12 cellular contexts compared by ENCODE assay signal in genomic region chr6:132750455-132751248, GRCh38. TPM values are rescaled to one million over a fixed set of nuclear protein-coding genes. Genes with fewer than 3 reads are reported as not detected.
DNase-seq lines count a peak whose midpoint lies in the region; ATAC-seq, FAIRE-seq and TF ChIP-seq lines count a peak whose summit lies in the region.
"Had no signal": no experiment of that assay in that cellular context is flagged by ENCODE, and none has a peak within 500 bp of the region (broad histone marks: within the 10 kb centered on the region; RNA-seq: fewer than 3 reads in every experiment).

No MANE protein-coding gene starts in this region.

- WGBS in small intestine, 3 donors: 25 to 58% (median 25%) methylated on average over 8 of the region's 8 CpGs
- WGBS in H9 (ENCODE audit: extremely low coverage, insufficient read length, low lambda C conversion rate): no CpG with 5 or more reads among the region's 8 CpGs

- H3K36me3 Mint-ChIP-seq in activated naive CD4-positive, alpha-beta T cell treated with anti-CD3 and anti-CD28 coated beads for 36 hours (ENCODE audit: low read depth): peaks cover 38% of the 10 kb centered on the region
- no peaks in the 10 kb centered on the region for H3K36me3 Mint-ChIP-seq in H9 (ENCODE audit: insufficient read depth in 1 of 3, low read depth in 3 of 3)

- ATAC-seq in GM21737 (IDR thresholded peaks at IDR 0.05; ENCODE audit: unreplicated experiment) (peak; percentile 76), HG03432 (IDR thresholded peaks at IDR 0.05; ENCODE audit: unreplicated experiment) (peak; percentile 84)
- ATAC-seq: PC-3 had no signal

- no peaks in the 10 kb centered on the region for H3K79me1 ChIP-seq in H9 (ENCODE audit: insufficient read depth, low read depth, low read length, poor library complexity, severe bottlenecking)

- CTCF ChIA-PET in activated naive CD4-positive, alpha-beta T cell treated with anti-CD3 and anti-CD28 coated beads for 36 hours (lab: Charles Lee): interaction anchor here (1.3 kb wide), 1 partner anchor 26 kb away, joined by 6 read pairs; no protein-coding TSS in a partner anchor

- no peak for DNase-seq in activated naive CD4-positive, alpha-beta T cell treated with anti-CD3 and anti-CD28 coated beads for 36 hours
- DNase-seq in activated naive CD4-positive, alpha-beta T cell treated with Interleukin-2 at 50 U/mL for 16 hours: no peak
- DNase-seq in small intestine (peak; percentile 25), DMS53 (lab: John Stamatoyannopoulos, UW) (no peak), H9 (no peak), NCI-H1436 (lab: John Stamatoyannopoulos, UW) (no peak)
- DNase-seq: activated CD4-positive, alpha-beta T cell treated with anti-CD3 and anti-CD28 coated beads, Interleukin-2, amount 50 U/mL, for 48 hours; immature natural killer cell; PC-3 had no signal

- no peak overlapping the region for H3K4me2 ChIP-seq in H9 (ENCODE audit: insufficient read depth, insufficient read length, low read length)

- TF ChIP-seq CTCF in H9 (conservative IDR thresholded peaks at IDR 0.05): no peak

- H3K23ac ChIP-seq in H9 (ENCODE audit: insufficient read length, low read depth, low read length): no peak overlapping the region

- H3K9me3 ChIP-seq in small intestine (ENCODE audit: control insufficient read depth, low read depth) (no peaks in the 10 kb centered on the region), H9 (ENCODE audit: control insufficient read depth, low read depth, low read length) (no peaks in the 10 kb centered on the region)

- H3K27ac Mint-ChIP-seq in activated naive CD4-positive, alpha-beta T cell treated with anti-CD3 and anti-CD28 coated beads for 36 hours: peak overlapping the region; percentile 25
- no peak overlapping the region for H3K27ac Mint-ChIP-seq in H9

- peaks cover under 1% of the 10 kb centered on the region for H3K9me3 Mint-ChIP-seq in activated naive CD4-positive, alpha-beta T cell treated with anti-CD3 and anti-CD28 coated beads for 36 hours
- H3K9me3 Mint-ChIP-seq in H9: no peaks in the 10 kb centered on the region
- H3K9me3 Mint-ChIP-seq: immature natural killer cell had no signal

- H4K5ac ChIP-seq in H9 (ENCODE audit: insufficient read length, low read depth, low read length): no peak overlapping the region

- no peak overlapping the region for H2BK20ac ChIP-seq in H9 (ENCODE audit: low read depth, low read length, poor library complexity, severe bottlenecking)

- H2BK5ac ChIP-seq in H9 (ENCODE audit: insufficient read length, low read length): no peak overlapping the region

- no peak overlapping the region for H3K56ac ChIP-seq in H9 (ENCODE audit: insufficient read length, low read depth, low read length)

- no peaks in the 10 kb centered on the region for H3K23me2 ChIP-seq in H9 (ENCODE audit: insufficient read length, low read depth, low read length, poor library complexity, severe bottlenecking)

- H4K8ac ChIP-seq in H9 (replicated peaks; ENCODE audit: insufficient read length, low read depth, low read length): no peak overlapping the region

- H2AK5ac ChIP-seq in H9 (ENCODE audit: insufficient read length, low read length): no peak overlapping the region

- no peak overlapping the region for H2BK15ac ChIP-seq in H9 (ENCODE audit: low read depth, low read length)

- H2BK120ac ChIP-seq in H9 (ENCODE audit: low read depth, low read length, poor library complexity, severe bottlenecking): no peak overlapping the region

- no peaks in the 10 kb centered on the region for H3K27me3 Mint-ChIP-seq in activated naive CD4-positive, alpha-beta T cell treated with anti-CD3 and anti-CD28 coated beads for 36 hours (ENCODE audit: low read depth)
- no peaks in the 10 kb centered on the region; the same call in 1 of the 2 replicates for H3K27me3 Mint-ChIP-seq in H9 (ENCODE audit: low read depth)

- no peak overlapping the region for H3K14ac ChIP-seq in H9 (ENCODE audit: insufficient read depth, low read length)

- intact Hi-C loops in activated naive CD4-positive, alpha-beta T cell treated with anti-CD3 and anti-CD28 coated beads for 36 hours (cut with micrococcal nuclease): loop anchor here (1.0 to 2.0 kb wide), 2 partner anchors 13 to 14 kb away; no protein-coding TSS in a partner anchor

- H3K27me3 ChIP-seq in small intestine (ENCODE audit: control insufficient read depth in 2 of 2, insufficient read depth in 2 of 2, low read length in 2 of 2): no peaks in the 10 kb centered on the region
- no peaks in the 10 kb centered on the region for H3K27me3 ChIP-seq in H9 (ENCODE audit: insufficient read depth, low read length)

- H4K20me1 ChIP-seq in H9 (ENCODE audit: control insufficient read depth, insufficient read depth, insufficient read length): no peaks in the 10 kb centered on the region

- H3K36me3 ChIP-seq in small intestine (ENCODE audit: control insufficient read depth in 2 of 2, insufficient read depth in 2 of 2, low read length in 2 of 2): no peaks in the 10 kb centered on the region

- H2BK12ac ChIP-seq in H9 (ENCODE audit: insufficient read length, low read depth, low read length): no peak overlapping the region

- H4K91ac ChIP-seq in H9 (ENCODE audit: insufficient read length, low read depth, low read length): no peak overlapping the region

- peaks cover 0 to 6% of the 10 kb centered on the region in 2 donors for H3K4me1 ChIP-seq in small intestine (ENCODE audit: control insufficient read depth in 2 of 2, insufficient read depth in 1 of 2, low read depth in 1 of 2, low read length in 1 of 2)
- H3K4me1 ChIP-seq in H9 (ENCODE audit: insufficient read depth, low read length): no peaks in the 10 kb centered on the region

- FAIRE-seq in small intestine (lab: Jason Lieb, UNC): no peak
- FAIRE-seq: colon had no signal

- H3K4me3 Mint-ChIP-seq in activated naive CD4-positive, alpha-beta T cell treated with anti-CD3 and anti-CD28 coated beads for 36 hours: no peak overlapping the region
- H3K4me3 Mint-ChIP-seq in H9: no peak overlapping the region
- H3K4me3 Mint-ChIP-seq: immature natural killer cell had no signal

- peaks cover 23% of the 10 kb centered on the region for H3K4me1 Mint-ChIP-seq in activated naive CD4-positive, alpha-beta T cell treated with anti-CD3 and anti-CD28 coated beads for 36 hours (ENCODE audit: low read depth)
- no peaks in the 10 kb centered on the region for H3K4me1 Mint-ChIP-seq in H9

- H3K4me3 ChIP-seq in small intestine (ENCODE audit: low read depth in 1 of 2, low read length in 2 of 2): no peak overlapping the region

- H2AFZ ChIP-seq in H9 (ENCODE audit: low read length): no peak overlapping the region

- H3K27ac ChIP-seq in small intestine (ENCODE audit: low read depth in 1 of 2, low read length in 1 of 2): no peak overlapping the region
- no peak overlapping the region for H3K27ac ChIP-seq in H9 (ENCODE audit: insufficient read length, low read depth, low read length)

- H3K9ac ChIP-seq in H9 (ENCODE audit: extremely low read depth, insufficient read length, low read length): no peak overlapping the region

- H3T11ph ChIP-seq in H9 (ENCODE audit: low read length): no peak overlapping the region

- H3K4ac ChIP-seq in H9 (ENCODE audit: low read depth, low read length): no peak overlapping the region

- H3K18ac ChIP-seq in H9 (ENCODE audit: insufficient read length, low read depth, low read length): no peak overlapping the region

- no peaks in the 10 kb centered on the region for H3K79me2 ChIP-seq in H9 (ENCODE audit: insufficient read depth, low read length)

RNA-seq across cellular contexts. Expression of gene VNN2, which starts 7.1 kb away (rescaled TPM):
- 1 to 10 TPM; 7.3 to 7.8 TPM for total RNA-seq in activated naive CD4-positive, alpha-beta T cell treated with anti-CD3 and anti-CD28 coated beads for 36 hours
- polyA plus RNA-seq in small intestine: 1 to 10 TPM in 2 of 3 donors, not detected in 1; 1.1 TPM
- not detected in 2 replicates for total RNA-seq in H9 (2021)
- total RNA-seq: PC-3 had no signal

RNA-seq across cellular contexts. Expression of gene VNN1, which starts 36.8 kb away (rescaled TPM):
- total RNA-seq in activated naive CD4-positive, alpha-beta T cell treated with anti-CD3 and anti-CD28 coated beads for 36 hours: not detected
- polyA plus RNA-seq in small intestine: 100 to 1,000 TPM in 2 of 3 donors, 10 to 100 TPM in 1; 62.7 to 268 (median 245) TPM
- total RNA-seq in H9 (2021): not detected in 2 replicates

RNA-seq across cellular contexts. Expression of gene SLC18B1, which starts 47.8 kb away (rescaled TPM):
- total RNA-seq in activated naive CD4-positive, alpha-beta T cell treated with anti-CD3 and anti-CD28 coated beads for 36 hours: 1 to 10 TPM; 5.1 to 6.1 TPM
- polyA plus RNA-seq in small intestine: 10 to 100 TPM in 2 of 3 donors, 1 to 10 TPM in 1; 6.2 to 16.2 (median 13.9) TPM
- 18.1 and 19.8 TPM in 2 replicates for total RNA-seq in H9 (2021)
